In genomic region chr12:90791445-90791844, GRCh38 we compare ENCODE assay signal across 34 cellular contexts.
DNase-seq lines count a peak whose midpoint lies in the region; ATAC-seq and TF ChIP-seq lines count a peak whose summit lies in the region.
"Had no signal": no experiment of that assay in that cellular context is flagged by ENCODE, and none has a peak within 500 bp of the region (broad histone marks: within the 10 kb centered on the region; RNA-seq: fewer than 3 reads in every experiment).

No MANE protein-coding gene starts in this region.

- ATAC-seq in SK-N-SH treated with all-trans-retinoic acid at 6 μM for 48 hours (peak; percentile 49; the same call in 2 of the 3 replicates), HG03460 (IDR thresholded peaks at IDR 0.05; ENCODE audit: unreplicated experiment) (no peak)
- ATAC-seq: A549; CD8-positive, alpha-beta T cell had no signal

- H3K36me3 ChIP-seq in BE2C, result no peaks in the 10 kb centered on the region
- H3K36me3 ChIP-seq in SK-N-SH (replicated peaks in 1 of 2; ENCODE audit: control insufficient read depth in 1 of 2, insufficient read depth in 2 of 2, low read length in 1 of 2), result no peaks in the 10 kb centered on the region
- H3K36me3 ChIP-seq: BLaER1; BLaER1 treated with 17β-estradiol and CSF1 and Interleukin-3, amounts not matched to agents 10 nM and 100 nM had no signal

- intact Hi-C loops in posterior vena cava (cut with DNase I), result no loop called here

- TF ChIP-seq RAD21 in SK-N-SH (IDR thresholded peaks at IDR 0.05; ENCODE audit: low read length), result peak; percentile 43

- peak; percentile 10 for DNase-seq in BE2C
- peak; percentile 77 for DNase-seq in SK-N-DZ (ENCODE audit: low spot score)
- peak; percentile 45 for DNase-seq in SK-N-SH
- no peak for DNase-seq in progenitor cell of endocrine pancreas (ENCODE audit: low spot score, unreplicated experiment)
- no peak for DNase-seq in activated CD4-positive, alpha-beta memory T cell treated with anti-CD3 and anti-CD28 coated beads, Interleukin-2, amount 10 ng/mL, durations not matched to agents 7 days and 5 days
- DNase-seq in posterior vena cava (ENCODE audit: low spot score), result no peak
- DNase-seq: 8988T; ACHN; AML-193; C1 segment of cervical spinal cord; Caco-2; Calu3; CD4-positive, alpha-beta memory T cell; CD4-positive, alpha-beta T cell; CD4-positive, CD25-positive, alpha-beta regulatory T cell; CD8-positive, alpha-beta memory T cell; CD8-positive, alpha-beta T cell; COR-L47; DMS 273 treated with DMSO at 0.1 percent for 48 hours; DMS153; DMS53; DMS79; DMS79 treated with DMSO at 0.1 percent for 48 hours; DND-41; EL had no signal

- H3K27me3 ChIP-seq in BE2C, result no peaks in the 10 kb centered on the region
- no peaks in the 10 kb centered on the region for H3K27me3 ChIP-seq in SK-N-SH (ENCODE audit: insufficient read depth)
- H3K27me3 ChIP-seq: BLaER1; BLaER1 treated with 17β-estradiol and CSF1 and Interleukin-3, amounts not matched to agents 10 nM and 100 nM had no signal

- H3K4me3 ChIP-seq in BE2C (ENCODE audit: low read depth, low read length) (no peak overlapping the region), SK-N-SH (ENCODE audit: low read depth in 2 of 2, low read length in 1 of 2) (no peak overlapping the region)
- H3K4me3 ChIP-seq: A549; BLaER1; BLaER1 treated with 17β-estradiol and CSF1 and Interleukin-3, amounts not matched to agents 10 nM and 100 nM had no signal

- H3K9me3 ChIP-seq in BE2C (no peaks in the 10 kb centered on the region), SK-N-SH (no peaks in the 10 kb centered on the region)
- H3K9me3 ChIP-seq: A549; BLaER1; BLaER1 treated with 17β-estradiol and CSF1 and Interleukin-3, amounts not matched to agents 10 nM and 100 nM; Caco-2 had no signal

- H3K9ac ChIP-seq in SK-N-SH, result no peak overlapping the region
- H3K9ac ChIP-seq: BLaER1; BLaER1 treated with 17β-estradiol and CSF1 and Interleukin-3, amounts not matched to agents 10 nM and 100 nM had no signal

- 9% methylated on average over 3 of the region's 3 CpGs for WGBS in SK-N-SH (ENCODE audit: low lambda C conversion rate)

- H3K27me3 Mint-ChIP-seq in progenitor cell of endocrine pancreas, result no peaks in the 10 kb centered on the region
- no peaks in the 10 kb centered on the region for H3K27me3 Mint-ChIP-seq in activated CD4-positive, alpha-beta memory T cell treated with anti-CD3 and anti-CD28 coated beads, Interleukin-2, amount 10 ng/mL, durations not matched to agents 7 days and 5 days
- H3K27me3 Mint-ChIP-seq: B cell; CD4-positive, alpha-beta memory T cell; CD4-positive, alpha-beta T cell; CD4-positive, CD25-positive, alpha-beta regulatory T cell had no signal

- TF ChIP-seq CTCF in BE2C (IDR thresholded peaks at IDR 0.05; ENCODE audit: low read depth, low read length) (no peak), SK-N-SH (IDR thresholded peaks at IDR 0.05) (no peak), progenitor cell of endocrine pancreas (IDR thresholded peaks at IDR 0.05; ENCODE audit: unreplicated experiment) (no peak)

- H3K36me3 Mint-ChIP-seq in progenitor cell of endocrine pancreas (ENCODE audit: insufficient read depth), result no peaks in the 10 kb centered on the region
- no peaks in the 10 kb centered on the region for H3K36me3 Mint-ChIP-seq in activated CD4-positive, alpha-beta memory T cell treated with anti-CD3 and anti-CD28 coated beads, Interleukin-2, amount 10 ng/mL, durations not matched to agents 7 days and 5 days (ENCODE audit: low read depth)
- H3K36me3 Mint-ChIP-seq: CD14-positive monocyte; CD4-positive, alpha-beta memory T cell; CD4-positive, CD25-positive, alpha-beta regulatory T cell; CD8-positive, alpha-beta memory T cell; CD8-positive, alpha-beta T cell had no signal

- no peaks in the 10 kb centered on the region for H3K4me1 ChIP-seq in BE2C
- H3K4me1 ChIP-seq in SK-N-SH (ENCODE audit: control insufficient read depth in 1 of 2, insufficient read depth in 2 of 2, low read depth in 1 of 2, low read length in 1 of 2), result peaks cover 0 to 5% of the 10 kb centered on the region in 2 experiments; a peak in 2 of 4 replicates
- H3K4me1 ChIP-seq: A549; BLaER1; BLaER1 treated with 17β-estradiol and CSF1 and Interleukin-3, amounts not matched to agents 10 nM and 100 nM; Caco-2 had no signal

- no peaks in the 10 kb centered on the region for H3K79me2 ChIP-seq in SK-N-SH (ENCODE audit: insufficient read depth)

- CTCF ChIA-PET in SK-N-SH (lab: Yijun Ruan, JAX), result interaction anchor here (1.3 kb wide), 1 partner anchor 62 kb away, joined by 4 read pairs; no protein-coding TSS in a partner anchor
- CTCF ChIA-PET in activated CD4-positive, alpha-beta memory T cell treated with anti-CD3 and anti-CD28 coated beads, Interleukin-2, amount 10 ng/mL, durations not matched to agents 7 days and 5 days (lab: Charles Lee), result no interaction called here

- no peaks in the 10 kb centered on the region for H4K20me1 ChIP-seq in SK-N-SH (ENCODE audit: insufficient read depth)
- H4K20me1 ChIP-seq: BLaER1; BLaER1 treated with 17β-estradiol and CSF1 and Interleukin-3, amounts not matched to agents 10 nM and 100 nM had no signal

- H2AFZ ChIP-seq in SK-N-SH (ENCODE audit: low read depth), result no peak overlapping the region

- H3K27ac ChIP-seq in SK-N-SH (ENCODE audit: low read depth in 2 of 2, low read length in 1 of 2), result peak overlapping the region in 1 of 2 experiments; percentile 99; a peak in 2 of 4 replicates
- H3K27ac ChIP-seq: 22Rv1; A549; BLaER1; BLaER1 treated with 17β-estradiol and CSF1 and Interleukin-3, amounts not matched to agents 10 nM and 100 nM; C4-2B had no signal

- no peak overlapping the region for H3K4me2 ChIP-seq in SK-N-SH
- H3K4me2 ChIP-seq: A549; BLaER1; BLaER1 treated with 17β-estradiol and CSF1 and Interleukin-3, amounts not matched to agents 10 nM and 100 nM had no signal

- TF ChIP-seq EP300 in SK-N-SH (IDR thresholded peaks at IDR 0.05; ENCODE audit: borderline replicate concordance in 1 of 2, low read depth in 1 of 2, low read length in 1 of 2), result peak in 1 of 2 experiments; percentile 98; a peak in 2 of 4 replicates

- H3K4me3 Mint-ChIP-seq in progenitor cell of endocrine pancreas (ENCODE audit: low read depth), result no peak overlapping the region
- no peak overlapping the region for H3K4me3 Mint-ChIP-seq in activated CD4-positive, alpha-beta memory T cell treated with anti-CD3 and anti-CD28 coated beads, Interleukin-2, amount 10 ng/mL, durations not matched to agents 7 days and 5 days
- H3K4me3 Mint-ChIP-seq: B cell; CD14-positive monocyte; CD4-positive, alpha-beta memory T cell; CD4-positive, alpha-beta T cell; CD4-positive, CD25-positive, alpha-beta regulatory T cell; CD8-positive, alpha-beta memory T cell; CD8-positive, alpha-beta T cell had no signal

- no peaks in the 10 kb centered on the region for H3K4me1 Mint-ChIP-seq in progenitor cell of endocrine pancreas (ENCODE audit: low read depth)
- H3K4me1 Mint-ChIP-seq in activated CD4-positive, alpha-beta memory T cell treated with anti-CD3 and anti-CD28 coated beads, Interleukin-2, amount 10 ng/mL, durations not matched to agents 7 days and 5 days, result no peaks in the 10 kb centered on the region
- H3K4me1 Mint-ChIP-seq: B cell; CD14-positive monocyte; CD4-positive, alpha-beta memory T cell; CD4-positive, CD25-positive, alpha-beta regulatory T cell; CD8-positive, alpha-beta memory T cell had no signal

- no peaks in the 10 kb centered on the region for H3K9me2 ChIP-seq in SK-N-SH

- no peak overlapping the region for H3K27ac Mint-ChIP-seq in progenitor cell of endocrine pancreas
- no peak overlapping the region for H3K27ac Mint-ChIP-seq in activated CD4-positive, alpha-beta memory T cell treated with anti-CD3 and anti-CD28 coated beads, Interleukin-2, amount 10 ng/mL, durations not matched to agents 7 days and 5 days
- H3K27ac Mint-ChIP-seq: B cell; CD14-positive monocyte; CD4-positive, alpha-beta memory T cell; CD4-positive, alpha-beta T cell; CD4-positive, CD25-positive, alpha-beta regulatory T cell; CD8-positive, alpha-beta memory T cell; CD8-positive, alpha-beta T cell had no signal

- no peaks in the 10 kb centered on the region for H3F3A ChIP-seq in SK-N-SH (replicated peaks; ENCODE audit: insufficient read depth)

- POLR2A ChIA-PET in SK-N-SH (lab: Yijun Ruan, JAX), result no interaction called here
- POLR2A ChIA-PET in activated CD4-positive, alpha-beta memory T cell treated with anti-CD3 and anti-CD28 coated beads, Interleukin-2, amount 10 ng/mL, durations not matched to agents 7 days and 5 days (lab: Charles Lee), result no interaction called here

- H3K9me3 Mint-ChIP-seq in progenitor cell of endocrine pancreas (ENCODE audit: low read depth), result peaks cover 8% of the 10 kb centered on the region
- no peaks in the 10 kb centered on the region for H3K9me3 Mint-ChIP-seq in activated CD4-positive, alpha-beta memory T cell treated with anti-CD3 and anti-CD28 coated beads, Interleukin-2, amount 10 ng/mL, durations not matched to agents 7 days and 5 days
- H3K9me3 Mint-ChIP-seq: CD4-positive, alpha-beta T cell had no signal

TF ChIP-seq in SK-N-SH, 30 proteins besides CTCF, POLR2A, EP300 and RAD21 (continues in another document):
- peak; percentile 82 for TF ChIP-seq CHD2 (IDR thresholded peaks at IDR 0.05; ENCODE audit: low read length, partially characterized antibody)
- no peak for TF ChIP-seq RXRA (IDR thresholded peaks at IDR 0.05; ENCODE audit: borderline replicate concordance, low read depth)
- no peak for TF ChIP-seq IRF3 (IDR thresholded peaks at IDR 0.05; ENCODE audit: low read depth, low read length)

TF ChIP-seq in SK-N-SH treated with all-trans-retinoic acid at 6 μM for 48 hours, 23 proteins besides CTCF, POLR2A, EP300 and RAD21 (continues in another document):
- no peak for TF ChIP-seq BACH2 (CRISPR knock-in tag; IDR thresholded peaks at IDR 0.05; ENCODE audit: borderline replicate concordance)
- no peak for TF ChIP-seq ZNF565 (CRISPR knock-in tag; conservative IDR thresholded peaks at IDR 0.05; ENCODE audit: low read depth)
- no peak for TF ChIP-seq ARNTL (CRISPR knock-in tag; IDR thresholded peaks at IDR 0.05; ENCODE audit: borderline replicate concordance, low read depth)
- TF ChIP-seq ZNF70 (CRISPR knock-in tag; IDR thresholded peaks at IDR 0.05), result no peak
- no peak for TF ChIP-seq CSDC2 (CRISPR knock-in tag; IDR thresholded peaks at IDR 0.05)
- TF ChIP-seq PATZ1 (CRISPR knock-in tag; IDR thresholded peaks at IDR 0.05; ENCODE audit: borderline replicate concordance), result no peak

Comparison
In these comparisons a context has a peak if more than half of its experiments do, and no peak if none do; other contexts are left out.
1. DNase-seq: peak in BE2C (single experiment), SK-N-DZ (single experiment) and SK-N-SH (single experiment); none in progenitor cell of endocrine pancreas (single experiment), activated CD4-positive, alpha-beta memory T cell treated with anti-CD3 and anti-CD28 coated beads, Interleukin-2, amount 10 ng/mL, durations not matched to agents 7 days and 5 days (single experiment) and posterior vena cava (single experiment).